In genomic region chr2:237699870-237700582, GRCh38 we compare ENCODE assay signal across 10 cellular contexts.
A peak's percentile ranks its signal among the peaks of the same experiment; 100 is the strongest.
DNase-seq lines count a peak whose midpoint lies in the region; ATAC-seq, FAIRE-seq and TF ChIP-seq lines count a peak whose summit lies in the region.
"Had no signal": no experiment of that assay in that cellular context is flagged by ENCODE, and none has a peak within 500 bp of the region (broad histone marks: within the 10 kb centered on the region; RNA-seq: fewer than 3 reads in every experiment).

No MANE protein-coding gene starts in this region.

- POLR2A ChIA-PET in activated B cell treated with CpG ODN at 0.5 μM for 24 hours (lab: Charles Lee) = interaction anchor here (0.7 to 13.9 kb wide), 6 partner anchors 8 to 27 kb away, joined by 4 to 241 read pairs (median 6); no protein-coding TSS in a partner anchor

- peaks cover 70% of the 10 kb centered on the region for H4K20me1 ChIP-seq in smooth muscle cell (ENCODE audit: low read depth)

- no peaks in the 10 kb centered on the region for H3K27me3 Mint-ChIP-seq in T-helper 1 cell treated with Interleukin-12 subunit alpha and Interleukin-12 subunit beta and Interleukin-4 antibody, amounts not matched to agents 30 μg/mL and 1 μg/mL, for 36 hours (ENCODE audit: low read depth)
- no peaks in the 10 kb centered on the region for H3K27me3 Mint-ChIP-seq in activated B cell treated with CpG ODN at 0.5 μM for 24 hours

- H3K4me1 ChIP-seq in smooth muscle cell (ENCODE audit: low read depth) = peaks cover 63% of the 10 kb centered on the region

- H3K9ac ChIP-seq in smooth muscle cell (ENCODE audit: low read depth) = peak overlapping the region; percentile 93

- H3K4me3 ChIP-seq in smooth muscle cell = no peak overlapping the region

- no peaks in the 10 kb centered on the region for H3K9me3 ChIP-seq in smooth muscle cell (replicated peaks; ENCODE audit: low read depth)

- intact Hi-C loops in activated B cell treated with CpG ODN at 0.5 μM for 24 hours (cut with micrococcal nuclease) = loop anchor here (1.0 to 10.0 kb wide), 2 partner anchors 8 to 265 kb away; partner anchors contain the start of gene UBE2F

- no peaks in the 10 kb centered on the region for H3K9me3 Mint-ChIP-seq in T-helper 1 cell treated with Interleukin-12 subunit alpha and Interleukin-12 subunit beta and Interleukin-4 antibody, amounts not matched to agents 30 μg/mL and 1 μg/mL, for 36 hours
- H3K9me3 Mint-ChIP-seq in activated B cell treated with CpG ODN at 0.5 μM for 24 hours = no peaks in the 10 kb centered on the region

- no peak overlapping the region for H2AFZ ChIP-seq in smooth muscle cell (ENCODE audit: low read depth)

- DNase-seq in T-helper 1 cell (no peak), activated B cell treated with CpG ODN at 0.5 μM for 24 hours (no peak), islet precursor cell (peak; percentile 36), smooth muscle cell (lab: John Stamatoyannopoulos, UW; ENCODE audit: unreplicated experiment) (no peak), NCI-H2081 (lab: John Stamatoyannopoulos, UW) (no peak), D721Med (ENCODE audit: insufficient read length, low spot score) (no peak)

- H3F3A ChIP-seq in smooth muscle cell (ENCODE audit: low read depth) = peaks cover 52% of the 10 kb centered on the region

- WGBS in smooth muscle cell (ENCODE audit: low lambda C conversion rate) = 88% methylated on average over 21 of the region's 21 CpGs

- ATAC-seq in activated B cell treated with CpG ODN at 0.5 μM for 24 hours (ENCODE audit: low read depth) = no peak
- ATAC-seq in GM21576 (IDR thresholded peaks at IDR 0.05; ENCODE audit: unreplicated experiment) = no peak

- H3K27ac ChIP-seq in smooth muscle cell (ENCODE audit: low read depth) = peak overlapping the region; percentile 99

- FAIRE-seq in D721Med (lab: Jason Lieb, UNC) = no peak
- FAIRE-seq: A204.1, endometrium had no signal

- no peaks in the 10 kb centered on the region for H3K36me3 ChIP-seq in smooth muscle cell (ENCODE audit: low read depth)

- peaks cover 69% of the 10 kb centered on the region for H3K79me2 ChIP-seq in smooth muscle cell (ENCODE audit: low read depth)

- H3K36me3 Mint-ChIP-seq in T-helper 1 cell treated with Interleukin-12 subunit alpha and Interleukin-12 subunit beta and Interleukin-4 antibody, amounts not matched to agents 30 μg/mL and 1 μg/mL, for 36 hours (ENCODE audit: low read depth) = peaks cover 11% of the 10 kb centered on the region
- peaks cover 12% of the 10 kb centered on the region for H3K36me3 Mint-ChIP-seq in activated B cell treated with CpG ODN at 0.5 μM for 24 hours (ENCODE audit: low read depth)

- peak overlapping the region; percentile 74 for H3K4me2 ChIP-seq in smooth muscle cell

- H3K4me1 Mint-ChIP-seq in T-helper 1 cell treated with Interleukin-12 subunit alpha and Interleukin-12 subunit beta and Interleukin-4 antibody, amounts not matched to agents 30 μg/mL and 1 μg/mL, for 36 hours (ENCODE audit: low read depth) = peaks cover 86% of the 10 kb centered on the region
- peaks cover 97% of the 10 kb centered on the region for H3K4me1 Mint-ChIP-seq in activated B cell treated with CpG ODN at 0.5 μM for 24 hours

- H3K4me3 Mint-ChIP-seq in T-helper 1 cell treated with Interleukin-12 subunit alpha and Interleukin-12 subunit beta and Interleukin-4 antibody, amounts not matched to agents 30 μg/mL and 1 μg/mL, for 36 hours = peak overlapping the region; percentile 47
- peak overlapping the region; percentile 62 for H3K4me3 Mint-ChIP-seq in activated B cell treated with CpG ODN at 0.5 μM for 24 hours

- no peaks in the 10 kb centered on the region for H3K27me3 ChIP-seq in smooth muscle cell (ENCODE audit: low read depth)

- no peak for TF ChIP-seq CTCF in activated B cell treated with CpG ODN at 0.5 μM for 24 hours (IDR thresholded peaks at IDR 0.05)
- no peak for TF ChIP-seq CTCF in smooth muscle cell (IDR thresholded peaks at IDR 0.05; ENCODE audit: borderline replicate concordance, insufficient read depth, poor library complexity, severe bottlenecking)
- no peak for TF ChIP-seq CTCF in D721Med (IDR thresholded peaks at IDR 0.05; ENCODE audit: insufficient read depth, missing control alignments)

- CTCF ChIA-PET in activated B cell treated with CpG ODN at 0.5 μM for 24 hours (lab: Charles Lee) = interaction anchor here (0.9 to 1.7 kb wide), 3 partner anchors 27 to 187 kb away, joined by 3 to 16 read pairs (median 4); no protein-coding TSS in a partner anchor

- H3K27ac Mint-ChIP-seq in T-helper 1 cell treated with Interleukin-12 subunit alpha and Interleukin-12 subunit beta and Interleukin-4 antibody, amounts not matched to agents 30 μg/mL and 1 μg/mL, for 36 hours = peak overlapping the region; percentile 92
- H3K27ac Mint-ChIP-seq in activated B cell treated with CpG ODN at 0.5 μM for 24 hours = peak overlapping the region; percentile 82
